In genomic region chr9:104896131-104896530, GRCh38 we compare ENCODE assay signal across 22 cellular contexts.
"Had no signal": no experiment of that assay in that cellular context is flagged by ENCODE, and none has a peak within 500 bp of the region (broad histone marks: within the 10 kb centered on the region; RNA-seq: fewer than 3 reads in every experiment).

No MANE protein-coding gene starts in this region.

- H3K4me3 ChIP-seq: adrenal gland, ascending aorta, breast epithelium, colonic mucosa, dorsolateral prefrontal cortex, esophagus muscularis mucosa, left lung, sigmoid colon, testis, uterus had no signal

- H3K36me3 ChIP-seq: ascending aorta, breast epithelium, colonic mucosa, uterus, WERI-Rb-1 had no signal

- H3K27ac ChIP-seq: ascending aorta, breast epithelium, colonic mucosa, dorsolateral prefrontal cortex, esophagus muscularis mucosa, left lung, sigmoid colon, testis, uterus, WERI-Rb-1 had no signal

- H3K9me3 ChIP-seq: adrenal gland, ascending aorta, breast epithelium, colonic mucosa, esophagus muscularis mucosa, left lung, sigmoid colon, testis, uterus had no signal

- DNase-seq: activated CD4-positive, alpha-beta T cell treated with anti-CD3 and anti-CD28 coated beads, Interleukin-2, amount 10 ng/mL, durations not matched to agents 7 days and 5 days; activated CD4-positive, CD25-positive, alpha-beta regulatory T cell treated with anti-CD3 and anti-CD28 coated beads, Interleukin-2, amount 50 U/mL, for 72 hours; activated CD8-positive, alpha-beta T cell treated with anti-CD3 and anti-CD28 coated beads for 36 hours; activated gamma-delta T cell; colonic mucosa; dorsolateral prefrontal cortex; effector memory CD8-positive, alpha-beta T cell; left lung; midbrain; natural killer cell; retina; sigmoid colon; stimulated activated CD4-positive, alpha-beta T cell treated with anti-CD3 and anti-CD28 coated beads, Interleukin-2, amount 100 ng/mL, for 48 hours; stimulated activated CD8-positive, alpha-beta memory T cell treated with anti-CD3 and anti-CD28 coated beads, Interleukin-4, amount 100 ng/mL, for 48 hours; stimulated activated naive B cell treated with anti-CD40 and anti-IgM and Interleukin-4, amounts not matched to agents 10 μg/mL and 1 μg/mL and 100 μg/mL, for 72 hours; testis; uterus; WERI-Rb-1 had no signal

- H3K4me1 ChIP-seq: ascending aorta, breast epithelium, colonic mucosa, testis, uterus had no signal

- H3K27me3 ChIP-seq: adrenal gland, ascending aorta, breast epithelium, colonic mucosa, dorsolateral prefrontal cortex, esophagus muscularis mucosa, left lung, sigmoid colon, testis, uterus had no signal
